In genomic region chr19:55158848-55159793, GRCh38 we compare ENCODE assay signal across 1 cellular context.
TF ChIP-seq lines count a peak whose summit lies in the region.

No MANE protein-coding gene starts in this region.

TF ChIP-seq in GM23338, 12 proteins besides CTCF, POLR2A, EP300 and RAD21:
- no peak for TF ChIP-seq ZNF462 (CRISPR knock-in tag; IDR thresholded peaks at IDR 0.05)
- TF ChIP-seq CREB1 (CRISPR knock-in tag; IDR thresholded peaks at IDR 0.05; ENCODE audit: low read depth): no peak
- TF ChIP-seq POLR2AphosphoS5 (IDR thresholded peaks at IDR 0.05; ENCODE audit: low read depth): no peak
- no peak for TF ChIP-seq ETS1 (IDR thresholded peaks at IDR 0.05)
- no peak for TF ChIP-seq EZH2 (IDR thresholded peaks at IDR 0.05; ENCODE audit: low read depth, unreplicated experiment)
- no peak for TF ChIP-seq ZNF331 (CRISPR knock-in tag; IDR thresholded peaks at IDR 0.05; ENCODE audit: low read depth)
- TF ChIP-seq EZH2phosphoT487 (IDR thresholded peaks at IDR 0.05; ENCODE audit: unreplicated experiment): no peak
- no peak for TF ChIP-seq NANOG (IDR thresholded peaks at IDR 0.05; ENCODE audit: borderline replicate concordance)
